Comparison of ENCODE assay signal across 19 cellular contexts in the genomic region with DNA sequence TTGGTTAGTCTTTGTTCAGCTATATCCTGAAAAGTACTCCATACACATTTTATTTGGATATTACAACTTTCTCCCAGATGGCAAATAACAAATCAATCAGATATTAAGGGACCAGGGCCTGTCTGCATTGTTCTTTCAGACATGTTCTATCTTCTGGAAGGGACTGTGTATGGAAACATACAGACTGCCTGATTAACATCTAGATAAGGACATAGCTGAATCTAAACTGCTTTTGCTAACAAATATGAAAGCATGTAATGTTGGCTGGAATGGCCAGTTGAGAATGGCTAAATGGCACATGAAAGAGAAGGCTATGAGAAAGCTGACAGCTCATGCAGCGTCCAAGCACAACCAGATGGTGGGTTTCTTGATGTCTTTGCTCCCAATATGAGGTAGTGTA.
DNase-seq lines count a peak whose midpoint lies in the region; ATAC-seq, FAIRE-seq and TF ChIP-seq lines count a peak whose summit lies in the region.
"Had no signal": no experiment of that assay in that cellular context is flagged by ENCODE, and none has a peak within 500 bp of the region (broad histone marks: within the 10 kb centered on the region; RNA-seq: fewer than 3 reads in every experiment).

No MANE protein-coding gene starts in this region.

- no peak overlapping the region for H3K27ac ChIP-seq in endothelial cell of umbilical vein (ENCODE audit: insufficient read depth, low read depth, low read length)
- H3K27ac ChIP-seq: 22Rv1 had no signal

- H3K4me1 ChIP-seq in endothelial cell of umbilical vein (ENCODE audit: control insufficient read depth, extremely low read depth, insufficient read depth, low read length), result peaks cover 11% of the 10 kb centered on the region
- H3K4me1 ChIP-seq: BE2C had no signal

- no peaks in the 10 kb centered on the region for H3K9me1 ChIP-seq in endothelial cell of umbilical vein (replicated peaks; ENCODE audit: control insufficient read depth, extremely low read depth, insufficient read depth, low read length)

- H3K4me3 Mint-ChIP-seq in stimulated activated naive B cell treated with anti-CD40 and anti-IgM and Interleukin-4, amounts not matched to agents 10 μg/mL and 1 μg/mL and 100 μg/mL, for 72 hours, result no peak overlapping the region

- H3K9me3 Mint-ChIP-seq in stimulated activated naive B cell treated with anti-CD40 and anti-IgM and Interleukin-4, amounts not matched to agents 10 μg/mL and 1 μg/mL and 100 μg/mL, for 72 hours, result peaks cover 12 to 19% of the 10 kb centered on the region in 2 donors

- dilution Hi-C loops in endothelial cell of umbilical vein (cut with MboI; ENCODE audit: extremely low pct_ligation_motif_present, low sequenced_read_pairs), result no loop called here

- no peaks in the 10 kb centered on the region for H4K20me1 ChIP-seq in endothelial cell of umbilical vein (replicated peaks; ENCODE audit: control insufficient read depth, extremely low read depth, insufficient read depth, low read length)

- no peaks in the 10 kb centered on the region for H3K27me3 Mint-ChIP-seq in stimulated activated naive B cell treated with anti-CD40 and anti-IgM and Interleukin-4, amounts not matched to agents 10 μg/mL and 1 μg/mL and 100 μg/mL, for 72 hours

- H3K36me3 ChIP-seq in endothelial cell of umbilical vein (ENCODE audit: control insufficient read depth in 2 of 2, extremely low read depth in 1 of 2, insufficient read depth in 2 of 2, low read length in 2 of 2), result no peaks in the 10 kb centered on the region
- H3K36me3 ChIP-seq: BE2C had no signal

- peaks cover 31% of the 10 kb centered on the region in 2 donors for H3K4me1 Mint-ChIP-seq in stimulated activated naive B cell treated with anti-CD40 and anti-IgM and Interleukin-4, amounts not matched to agents 10 μg/mL and 1 μg/mL and 100 μg/mL, for 72 hours

- no peak overlapping the region for H3K9ac ChIP-seq in endothelial cell of umbilical vein (replicated peaks; ENCODE audit: extremely low read depth, insufficient read depth, low read length)

- BruUV-seq in endothelial cell of umbilical vein (replicated peaks; lab: Mats Ljungman, UMichigan), result no TSS peak

- no peak for ATAC-seq in stimulated activated naive B cell treated with anti-CD40 and anti-IgM and Interleukin-4, amounts not matched to agents 10 μg/mL and 1 μg/mL and 100 μg/mL, for 72 hours (replicated peaks)

- H3K4me3 ChIP-seq in endothelial cell of umbilical vein (replicated peaks in 1 of 3; ENCODE audit: insufficient read depth in 1 of 3, low read depth in 1 of 3, low read length in 3 of 3), result no peak overlapping the region

- no peak overlapping the region for H2AFZ ChIP-seq in endothelial cell of umbilical vein (ENCODE audit: low read depth, low read length)

- H3K27ac Mint-ChIP-seq in stimulated activated naive B cell treated with anti-CD40 and anti-IgM and Interleukin-4, amounts not matched to agents 10 μg/mL and 1 μg/mL and 100 μg/mL, for 72 hours, result peak overlapping the region; percentile 1

- intact Hi-C loops in endothelial cell of umbilical vein (cut with micrococcal nuclease), result no loop called here

- no peak for TF ChIP-seq POLR2A in endothelial cell of umbilical vein (IDR thresholded peaks at IDR 0.05; ENCODE audit: low read depth, low read length)

- TF ChIP-seq CTCF in endothelial cell of umbilical vein (IDR thresholded peaks at IDR 0.05; ENCODE audit: extremely low read depth in 1 of 2, insufficient read depth in 1 of 2, low read depth in 1 of 2, low read length in 2 of 2), result no peak

- H3K4me2 ChIP-seq in endothelial cell of umbilical vein (ENCODE audit: insufficient read depth, low read length), result no peak overlapping the region

- peaks cover 7 to 20% of the 10 kb centered on the region in 2 donors for H3K36me3 Mint-ChIP-seq in stimulated activated naive B cell treated with anti-CD40 and anti-IgM and Interleukin-4, amounts not matched to agents 10 μg/mL and 1 μg/mL and 100 μg/mL, for 72 hours
- H3K36me3 Mint-ChIP-seq: CD8-positive, alpha-beta memory T cell had no signal

- POLR2A ChIA-PET in endothelial cell of umbilical vein (lab: Charles Lee), result no interaction called here

- CTCF ChIA-PET in endothelial cell of umbilical vein (lab: Charles Lee), result no interaction called here

- no peaks in the 10 kb centered on the region for H3K79me2 ChIP-seq in endothelial cell of umbilical vein (ENCODE audit: control insufficient read depth, insufficient read depth, low read length)

- H3K27me3 ChIP-seq in endothelial cell of umbilical vein (ENCODE audit: control insufficient read depth in 2 of 2, insufficient read depth in 2 of 2, low read length in 2 of 2), result no peaks in the 10 kb centered on the region
- H3K27me3 ChIP-seq: BE2C had no signal

- no peaks in the 10 kb centered on the region for H3K9me3 ChIP-seq in endothelial cell of umbilical vein (replicated peaks; ENCODE audit: control insufficient read depth, insufficient read depth, low read length)
- H3K9me3 ChIP-seq: BE2C had no signal

- peak; percentile 54 for DNase-seq in NCI-H82 (lab: John Stamatoyannopoulos, UW)
- no peak for DNase-seq in NCI-H82 treated with DMSO at 0.1 percent for 48 hours (lab: John Stamatoyannopoulos, UW; ENCODE audit: unreplicated experiment)
- peak; percentile 12 for DNase-seq in SK-N-DZ (ENCODE audit: low spot score)
- DNase-seq in endothelial cell of umbilical vein (ENCODE audit: low read depth, low spot score), result peak; percentile 3
- no peak for DNase-seq in stimulated activated naive B cell treated with anti-CD40 and anti-IgM and Interleukin-4, amounts not matched to agents 10 μg/mL and 1 μg/mL and 100 μg/mL, for 72 hours
- DNase-seq in NCI-H128 (lab: John Stamatoyannopoulos, UW; ENCODE audit: unreplicated experiment), result no peak
- no peak for DNase-seq in islet precursor cell
- DNase-seq in NCI-H345 treated with DMSO at 0.1 percent for 48 hours (lab: John Stamatoyannopoulos, UW; ENCODE audit: unreplicated experiment), result no peak
- DNase-seq: BE2C; CD8-positive, alpha-beta memory T cell; DND-41; NCI-H1105; NCI-H1694 treated with DMSO at 0.1 percent for 48 hours; NCI-H2107; NCI-H2227 treated with DMSO at 0.1 percent for 48 hours; SHP77 treated with DMSO at 0.1 percent for 48 hours had no signal

- FAIRE-seq in endothelial cell of umbilical vein (lab: Jason Lieb, UNC), result no peak
- FAIRE-seq: G401.6, GM12891 had no signal

TF ChIP-seq in endothelial cell of umbilical vein, 7 proteins besides CTCF, POLR2A, EP300 and RAD21:
- TF ChIP-seq, protein P1, sequence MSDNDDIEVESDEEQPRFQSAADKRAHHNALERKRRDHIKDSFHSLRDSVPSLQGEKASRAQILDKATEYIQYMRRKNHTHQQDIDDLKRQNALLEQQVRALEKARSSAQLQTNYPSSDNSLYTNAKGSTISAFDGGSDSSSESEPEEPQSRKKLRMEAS (IDR thresholded peaks at IDR 0.05; ENCODE audit: insufficient read depth, insufficient read length), result no peak
- TF ChIP-seq POLR2AphosphoS5 (IDR thresholded peaks at IDR 0.05; ENCODE audit: insufficient read depth, low read depth, low read length) (no peak), GATA2 (IDR thresholded peaks at IDR 0.05; ENCODE audit: insufficient read depth, insufficient read length, low read depth, low read length) (no peak), JUN (IDR thresholded peaks at IDR 0.05; ENCODE audit: borderline replicate concordance, insufficient read depth, insufficient read length, low read depth) (no peak), EZH2 (IDR thresholded peaks at IDR 0.05; ENCODE audit: borderline replicate concordance, low read depth, low read length, severe bottlenecking) (no peak), MYC (IDR thresholded peaks at IDR 0.05; ENCODE audit: low read depth, low read length) (no peak), FOS (IDR thresholded peaks at IDR 0.05; ENCODE audit: borderline replicate concordance, insufficient read depth, low read length) (no peak)

Comparison
In these comparisons a context has a peak if more than half of its experiments do, and no peak if none do; other contexts are left out.
1. DNase-seq: peak in NCI-H82 (single experiment), SK-N-DZ (single experiment) and endothelial cell of umbilical vein (single experiment); none in NCI-H82 treated with DMSO at 0.1 percent for 48 hours (single experiment), stimulated activated naive B cell treated with anti-CD40 and anti-IgM and Interleukin-4, amounts not matched to agents 10 μg/mL and 1 μg/mL and 100 μg/mL, for 72 hours (single experiment), NCI-H128 (single experiment), islet precursor cell (single experiment) and NCI-H345 treated with DMSO at 0.1 percent for 48 hours (single experiment).